Comparison of ENCODE assay signal across 26 cellular contexts in genomic region chrX:121592884-121593283, GRCh38.
DNase-seq lines count a peak whose midpoint lies in the region; ATAC-seq, FAIRE-seq and TF ChIP-seq lines count a peak whose summit lies in the region.
"Had no signal": no experiment of that assay in that cellular context is flagged by ENCODE, and none has a peak within 500 bp of the region (broad histone marks: within the 10 kb centered on the region; RNA-seq: fewer than 3 reads in every experiment).

No MANE protein-coding gene starts in this region.

- TF ChIP-seq CTCF in astrocyte (IDR thresholded peaks at IDR 0.05; ENCODE audit: insufficient read depth, low read depth, low read length) (no peak), K562 (IDR thresholded peaks at IDR 0.05 in 2 of 3, conservative IDR thresholded peaks at IDR 0.05 in 1 of 3; ENCODE audit: insufficient read depth in 2 of 3, low read depth in 1 of 3, low read length in 3 of 3) (no peak), suprapubic skin (IDR thresholded peaks at IDR 0.05) (no peak), heart right ventricle (IDR thresholded peaks at IDR 0.05) (no peak)

- H3K9ac ChIP-seq in astrocyte (ENCODE audit: low read length): no peak overlapping the region
- H3K9ac ChIP-seq in K562 (ENCODE audit: insufficient read depth in 1 of 2, low read depth in 2 of 2, low read length in 2 of 2): no peak overlapping the region
- H3K9ac ChIP-seq: BLaER1 had no signal

- WGBS in K562 (ENCODE audit: insufficient coverage, low coverage, missing lambda C conversion rate): 12% methylated on average over 3 of the region's 3 CpGs
- WGBS in suprapubic skin: 75% methylated on average over 3 of the region's 3 CpGs
- 74 to 82% methylated on average over 3 of the region's 3 CpGs for WGBS in heart right ventricle, 2 donors

- H3K27ac ChIP-seq in astrocyte (ENCODE audit: low read depth, low read length): no peak overlapping the region
- H3K27ac ChIP-seq in K562 (ENCODE audit: extremely low read depth, low read depth, low read length): no peak overlapping the region
- H3K27ac ChIP-seq in suprapubic skin: no peak overlapping the region
- H3K27ac ChIP-seq in heart right ventricle: no peak overlapping the region
- H3K27ac ChIP-seq: BLaER1 had no signal

- H2AFZ ChIP-seq in astrocyte (ENCODE audit: low read depth, low read length) (no peak overlapping the region), K562 (ENCODE audit: low read depth, low read length) (no peak overlapping the region)

- FAIRE-seq in astrocyte (lab: Jason Lieb, UNC): peak; percentile 90
- FAIRE-seq in K562 (lab: Jason Lieb, UNC): no peak
- FAIRE-seq in islet of Langerhans (lab: Jason Lieb, UNC): peak; percentile 89
- FAIRE-seq: A204.1, GM12878, GM12892, GM18507 had no signal

- ATAC-seq in K562 (no peak), heart right ventricle (no peak)
- ATAC-seq: GM12878 had no signal

- H3K4me1 ChIP-seq in astrocyte (ENCODE audit: insufficient read depth, low read length) (no peaks in the 10 kb centered on the region), K562 (replicated peaks in 1 of 2; ENCODE audit: control insufficient read depth in 2 of 2, insufficient read depth in 2 of 2, low read length in 2 of 2) (no peaks in the 10 kb centered on the region), suprapubic skin (no peaks in the 10 kb centered on the region), heart right ventricle (no peaks in the 10 kb centered on the region)
- H3K4me1 ChIP-seq: BE2C, BLaER1 had no signal

- DNase-seq in astrocyte (ENCODE audit: low read depth): no peak
- DNase-seq in K562 (ENCODE audit: extremely low read depth in 1 of 4, low spot score in 3 of 4): no peak
- DNase-seq in suprapubic skin (ENCODE audit: low spot score in 2 of 2): no peak
- DNase-seq in heart right ventricle: no peak
- DNase-seq: 8988T; ACHN; BE2C; C1 segment of cervical spinal cord; CD4-positive, alpha-beta memory T cell; CD4-positive, CD25-positive, alpha-beta regulatory T cell; CD8-positive, alpha-beta memory T cell; COR-L47; DMS 273 treated with DMSO at 0.1 percent for 48 hours; DMS153; DMS53; DMS79; DND-41; EL; GDM1 had no signal

- CTCF ChIA-PET in K562 (lab: Yijun Ruan, JAX; ENCODE audit: low intra/inter-chr PET ratio): no interaction called here

- H3K27me3 ChIP-seq in astrocyte (ENCODE audit: insufficient read depth, low read length) (no peaks in the 10 kb centered on the region), K562 (ENCODE audit: control insufficient read depth in 2 of 2, insufficient read depth in 2 of 2, low read length in 2 of 2) (no peaks in the 10 kb centered on the region), suprapubic skin (no peaks in the 10 kb centered on the region), heart right ventricle (no peaks in the 10 kb centered on the region)
- H3K27me3 ChIP-seq: BE2C, BLaER1 had no signal

- TF ChIP-seq RAD21 in K562 (CRISPR knock-in tag; conservative IDR thresholded peaks at IDR 0.05 in 1 of 2, IDR thresholded peaks at IDR 0.05 in 1 of 2): no peak

- H3K4me1 Mint-ChIP-seq in astrocyte (ENCODE audit: low read depth, unreplicated experiment): no peaks in the 10 kb centered on the region
- H3K4me1 Mint-ChIP-seq: CD14-positive monocyte; CD4-positive, alpha-beta memory T cell; CD4-positive, CD25-positive, alpha-beta regulatory T cell; CD8-positive, alpha-beta memory T cell had no signal

- POLR2A ChIA-PET in K562 (lab: Yijun Ruan, JAX): no interaction called here

- TF ChIP-seq EP300 in K562 (IDR thresholded peaks at IDR 0.05; ENCODE audit: low read length): no peak
- TF ChIP-seq EP300 in suprapubic skin (IDR thresholded peaks at IDR 0.05): no peak

- no peaks in the 10 kb centered on the region for H3K79me2 ChIP-seq in astrocyte (ENCODE audit: insufficient read depth, low read length)
- no peaks in the 10 kb centered on the region for H3K79me2 ChIP-seq in K562 (ENCODE audit: control insufficient read depth, insufficient read depth, low read length)

- H3K9me3 ChIP-seq in astrocyte (ENCODE audit: insufficient read depth, low read depth, low read length) (no peaks in the 10 kb centered on the region), K562 (replicated peaks; ENCODE audit: control insufficient read depth, insufficient read depth, low read depth, low read length) (no peaks in the 10 kb centered on the region), suprapubic skin (no peaks in the 10 kb centered on the region), heart right ventricle (no peaks in the 10 kb centered on the region)
- H3K9me3 ChIP-seq: BE2C, BLaER1 had no signal

- no peaks in the 10 kb centered on the region for H3K36me3 ChIP-seq in astrocyte (ENCODE audit: insufficient read depth, low read length)
- no peaks in the 10 kb centered on the region for H3K36me3 ChIP-seq in K562 (ENCODE audit: control insufficient read depth, insufficient read depth, low read length)
- no peaks in the 10 kb centered on the region for H3K36me3 ChIP-seq in suprapubic skin
- H3K36me3 ChIP-seq in heart right ventricle: no peaks in the 10 kb centered on the region
- H3K36me3 ChIP-seq: BE2C, BLaER1 had no signal

- no peak overlapping the region for H3K4me3 Mint-ChIP-seq in astrocyte (ENCODE audit: unreplicated experiment)
- H3K4me3 Mint-ChIP-seq: CD14-positive monocyte; CD4-positive, alpha-beta memory T cell; CD4-positive, CD25-positive, alpha-beta regulatory T cell; CD8-positive, alpha-beta memory T cell had no signal

- no peaks in the 10 kb centered on the region for H4K20me1 ChIP-seq in astrocyte (ENCODE audit: insufficient read depth, low read length)
- H4K20me1 ChIP-seq in K562 (replicated peaks; ENCODE audit: control insufficient read depth, insufficient read depth, low read length): no peaks in the 10 kb centered on the region
- H4K20me1 ChIP-seq: BLaER1 had no signal

- H3K27me3 Mint-ChIP-seq in astrocyte (ENCODE audit: low read depth, unreplicated experiment): no peaks in the 10 kb centered on the region
- H3K27me3 Mint-ChIP-seq: CD4-positive, alpha-beta memory T cell had no signal

- no peaks in the 10 kb centered on the region for H3K36me3 Mint-ChIP-seq in astrocyte (ENCODE audit: low read depth, unreplicated experiment)
- H3K36me3 Mint-ChIP-seq: CD14-positive monocyte; CD4-positive, alpha-beta memory T cell; CD4-positive, CD25-positive, alpha-beta regulatory T cell; CD8-positive, alpha-beta memory T cell had no signal

- intact Hi-C loops in K562 (cut with micrococcal nuclease) (no loop called here), heart right ventricle (cut with DNase I) (no loop called here)

- H3K4me2 ChIP-seq in astrocyte (ENCODE audit: low read length): no peak overlapping the region
- no peak overlapping the region for H3K4me2 ChIP-seq in K562 (ENCODE audit: insufficient read depth, low read length)
- H3K4me2 ChIP-seq: BLaER1 had no signal

- no peak overlapping the region for H3K27ac Mint-ChIP-seq in astrocyte (ENCODE audit: unreplicated experiment)
- H3K27ac Mint-ChIP-seq: CD14-positive monocyte; CD4-positive, alpha-beta memory T cell; CD4-positive, CD25-positive, alpha-beta regulatory T cell; CD8-positive, alpha-beta memory T cell had no signal

- H3K9me1 ChIP-seq in K562 (ENCODE audit: control insufficient read depth, insufficient read depth, low read length): no peaks in the 10 kb centered on the region

- TF ChIP-seq POLR2A in K562 (conservative IDR thresholded peaks at IDR 0.05) (no peak), suprapubic skin (IDR thresholded peaks at IDR 0.05) (no peak)

- no peaks in the 10 kb centered on the region for H3K9me3 Mint-ChIP-seq in astrocyte (ENCODE audit: unreplicated experiment)

- H3K4me3 ChIP-seq in astrocyte (ENCODE audit: insufficient read depth, low read depth, low read length) (no peak overlapping the region), K562 (no peak overlapping the region), suprapubic skin (no peak overlapping the region), heart right ventricle (no peak overlapping the region)
- H3K4me3 ChIP-seq: BLaER1, GM12878 had no signal

- in situ Hi-C loops in K562 (cut with MboI): no loop called here

- BruUV-seq in K562 (replicated peaks; lab: Mats Ljungman, UMichigan): no TSS peak

TF ChIP-seq in K562, 482 proteins besides CTCF, POLR2A, EP300 and RAD21:
- TF ChIP-seq MAFG (tag; conservative IDR thresholded peaks at IDR 0.05) (peak; percentile 78), TFE3 (CRISPR knock-in tag; IDR thresholded peaks at IDR 0.05) (no peak), NFE2 (IDR thresholded peaks at IDR 0.05; ENCODE audit: low read depth) (no peak), ZNF76 (CRISPR knock-in tag; IDR thresholded peaks at IDR 0.05; ENCODE audit: borderline replicate concordance) (no peak), FOS (IDR thresholded peaks at IDR 0.05; ENCODE audit: extremely low read depth, insufficient read length) (no peak), ZNF316 (IDR thresholded peaks at IDR 0.05) (peak; percentile 68), C11orf30 (IDR thresholded peaks at IDR 0.05; ENCODE audit: low read depth) (peak; percentile 59; the same call in 1 of the 2 replicates)
TF ChIP-seq in K562: peak in this region for 3.
